1 cellular context compared by ENCODE assay signal in the genomic region with DNA sequence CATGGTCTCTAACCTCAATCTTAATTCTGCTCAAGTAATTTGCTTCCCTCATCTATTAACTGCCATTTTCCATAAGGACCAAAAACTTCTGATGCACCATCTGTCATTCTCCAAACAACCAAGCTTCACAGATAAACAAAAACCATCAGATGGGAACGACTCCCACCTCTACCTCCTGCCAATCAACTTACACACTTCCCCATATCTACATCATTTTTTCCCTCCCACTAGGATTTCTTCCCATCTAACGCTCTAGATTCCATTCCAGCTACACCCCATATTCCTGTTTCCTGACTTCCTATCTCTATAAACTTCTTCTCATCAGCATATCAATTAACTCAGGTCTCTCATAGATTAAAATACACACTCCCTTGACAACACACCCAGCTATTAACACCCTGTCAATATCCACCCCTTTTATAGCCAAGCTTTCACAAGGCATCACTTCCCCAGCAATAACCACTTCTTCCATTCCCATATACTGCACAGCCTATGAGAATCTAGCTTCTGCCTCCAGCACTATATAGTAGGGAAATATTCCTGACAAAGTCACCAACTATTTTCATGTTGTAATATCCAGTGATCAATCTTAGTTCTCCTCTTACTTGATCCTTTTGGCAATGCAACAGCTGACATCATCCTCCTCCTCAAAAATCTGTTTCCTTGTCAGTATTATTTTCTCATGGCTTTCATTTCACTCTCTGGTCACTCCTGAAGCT.
TF ChIP-seq lines count a peak whose summit lies in the region.

No MANE protein-coding gene starts in this region.

TF ChIP-seq in IMR-90, 13 proteins besides CTCF, POLR2A, EP300 and RAD21 (continued from another document):
- TF ChIP-seq FOS (IDR thresholded peaks at IDR 0.05; ENCODE audit: low read depth, low read length) (0 out of 2 replicates have a peak, but pooled peaks have one; percentile 24), MAFK (IDR thresholded peaks at IDR 0.05; ENCODE audit: low read depth, low read length) (no peak), NFE2L2 (IDR thresholded peaks at IDR 0.05; ENCODE audit: low read depth, low read length) (no peak), MXI1 (IDR thresholded peaks at IDR 0.05; ENCODE audit: borderline replicate concordance, low read depth, low read length) (no peak)
